Comparison of ENCODE assay signal across 19 cellular contexts in genomic region chr16:31262084-31262483, GRCh38. TPM values are rescaled to one million over a fixed set of nuclear protein-coding genes. Genes with fewer than 3 reads are reported as not detected.
"Had no signal": no experiment of that assay in that cellular context is flagged by ENCODE, and none has a peak within 500 bp of the region (broad histone marks: within the 10 kb centered on the region; RNA-seq: fewer than 3 reads in every experiment).

No MANE protein-coding gene starts in this region.

- DNase-seq: activated naive CD4-positive, alpha-beta T cell treated with Interleukin-2 at 50 U/mL for 16 hours; adrenal gland; caudate nucleus; effector CD4-positive, alpha-beta T cell; esophagus squamous epithelium; hippocampal formation; kidney; left lung; mammary epithelial cell; naive B cell; stimulated activated CD4-positive, alpha-beta T cell treated with anti-CD3 and anti-CD28 coated beads, Interleukin-12 subunit alpha, Interleukin-12 subunit beta, amount 100 ng/mL, for 4 hours; stomach; testis; upper lobe of left lung had no signal

- ATAC-seq: left lung had no signal

- H3K9me3 Mint-ChIP-seq: naive B cell had no signal

RNA-seq across cellular contexts. Expression of gene ITGAM, which starts 2.3 kb away (rescaled TPM):
- total RNA-seq: endothelial cell of umbilical vein, fibroblast of villous mesenchyme had no signal
- polyA plus RNA-seq: endothelial cell of umbilical vein had no signal

RNA-seq across cellular contexts. Expression of gene PYDC1, which starts 45.1 kb away (rescaled TPM):
- total RNA-seq: adrenal gland, endothelial cell of umbilical vein, esophagus squamous epithelium, fibroblast of villous mesenchyme, kidney, left lung, mammary epithelial cell, mononuclear cell, renal cortical epithelial cell, SJSA1, stomach, testis, upper lobe of left lung had no signal
- polyA plus RNA-seq: adrenal gland, endothelial cell of umbilical vein, mammary epithelial cell, stomach had no signal

RNA-seq across cellular contexts. Expression of gene TRIM72, which starts 48.2 kb away (rescaled TPM):
- total RNA-seq: endothelial cell of umbilical vein, esophagus squamous epithelium, fibroblast of villous mesenchyme, mammary epithelial cell, renal cortical epithelial cell, SJSA1 had no signal
- polyA plus RNA-seq: endothelial cell of umbilical vein, mammary epithelial cell had no signal
